12 cellular contexts compared by ENCODE assay signal in genomic region chr15:58440922-58441321, GRCh38. TPM values are rescaled to one million over a fixed set of nuclear protein-coding genes. Genes with fewer than 3 reads are reported as not detected.
DNase-seq lines count a peak whose midpoint lies in the region; ATAC-seq and TF ChIP-seq lines count a peak whose summit lies in the region.
"Had no signal": no experiment of that assay in that cellular context is flagged by ENCODE, and none has a peak within 500 bp of the region (broad histone marks: within the 10 kb centered on the region; RNA-seq: fewer than 3 reads in every experiment).

No MANE protein-coding gene starts in this region.

- no peaks in the 10 kb centered on the region for H3K36me3 ChIP-seq in upper lobe of right lung

- intact Hi-C loops in Right ventricle myocardium superior (cut with DNase I) (no loop called here), left ventricle myocardium superior (cut with micrococcal nuclease) (loop anchor here (10.0 kb wide), 1 partner anchor 166 kb away; no protein-coding TSS in a partner anchor), upper lobe of right lung (cut with DNase I) (no loop called here)

- H3K4me3 ChIP-seq in upper lobe of right lung, result no peak overlapping the region

- H3K27me3 Mint-ChIP-seq in central memory CD8-positive, alpha-beta T cell, result no peaks in the 10 kb centered on the region
- H3K27me3 Mint-ChIP-seq: activated naive CD4-positive, alpha-beta T cell treated with anti-CD3 and anti-CD28 coated beads, Interleukin-2, amount 50 U/mL, for 24 hours; B cell had no signal

- DNase-seq in Right ventricle myocardium superior (no peak), left ventricle myocardium superior (no peak), mesenteric fat pad (ENCODE audit: low spot score) (peak; percentile 26), upper lobe of right lung (peak; percentile 76), dermis blood vessel endothelial cell (no peak), AML-193 (lab: John Stamatoyannopoulos, UW) (no peak), H4 (ENCODE audit: low spot score) (no peak)
- no peak for DNase-seq in central memory CD8-positive, alpha-beta T cell (ENCODE audit: low spot score in 2 of 2)
- DNase-seq: foreskin melanocyte, NCI-H1694 had no signal

- TF ChIP-seq CTCF in upper lobe of right lung (IDR thresholded peaks at IDR 0.05), result no peak

- H3K4me1 ChIP-seq in upper lobe of right lung, result peaks cover 16% of the 10 kb centered on the region

- no peaks in the 10 kb centered on the region for H3K27me3 ChIP-seq in upper lobe of right lung

- peaks cover 23% of the 10 kb centered on the region for H3K4me1 Mint-ChIP-seq in central memory CD8-positive, alpha-beta T cell
- H3K4me1 Mint-ChIP-seq: B cell had no signal

- H3K9me3 ChIP-seq in upper lobe of right lung, result no peaks in the 10 kb centered on the region

- ATAC-seq in Right ventricle myocardium superior (ENCODE audit: poor library complexity), result peak; percentile 3
- no peak for ATAC-seq in left ventricle myocardium superior
- ATAC-seq in central memory CD8-positive, alpha-beta T cell (replicated peaks; ENCODE audit: extremely low read depth, poor library complexity, severe bottlenecking), result no peak
- peak; percentile 73 for ATAC-seq in upper lobe of right lung

- H3K27ac ChIP-seq in upper lobe of right lung, result peak overlapping the region; percentile 13

- peaks cover 3% of the 10 kb centered on the region for H3K36me3 Mint-ChIP-seq in central memory CD8-positive, alpha-beta T cell (ENCODE audit: insufficient read depth)
- H3K36me3 Mint-ChIP-seq: activated naive CD4-positive, alpha-beta T cell treated with anti-CD3 and anti-CD28 coated beads, Interleukin-2, amount 50 U/mL, for 24 hours had no signal

- H3K27ac Mint-ChIP-seq in central memory CD8-positive, alpha-beta T cell (ENCODE audit: low read depth), result peak overlapping the region; percentile 44
- H3K27ac Mint-ChIP-seq: B cell had no signal

- no peak overlapping the region for H3K4me3 Mint-ChIP-seq in central memory CD8-positive, alpha-beta T cell
- H3K4me3 Mint-ChIP-seq: activated naive CD4-positive, alpha-beta T cell treated with anti-CD3 and anti-CD28 coated beads, Interleukin-2, amount 50 U/mL, for 24 hours; B cell had no signal

- H3K9me3 Mint-ChIP-seq in central memory CD8-positive, alpha-beta T cell, result no peaks in the 10 kb centered on the region
- H3K9me3 Mint-ChIP-seq: activated naive CD4-positive, alpha-beta T cell treated with anti-CD3 and anti-CD28 coated beads, Interleukin-2, amount 50 U/mL, for 24 hours had no signal

RNA-seq across cellular contexts. Expression of gene LIPC, which starts 9.1 kb away (rescaled TPM):
- total RNA-seq in Right ventricle myocardium superior (0.65 TPM), left ventricle myocardium superior (0.32 TPM), mesenteric fat pad (not detected), upper lobe of right lung (0.64 TPM), dermis blood vessel endothelial cell (0.14 and 0.34 TPM in 2 replicates)
- 0.43 and 1.6 TPM in 2 replicates for total RNA-seq in H4 (2014; rRNA removed; shearing (Covaris generic))
- total RNA-seq: B cell had no signal

Comparison
In these comparisons a context has a peak if more than half of its experiments do, and no peak if none do; other contexts are left out.
1. ATAC-seq: peak in Right ventricle myocardium superior (single experiment) and upper lobe of right lung (single experiment); none in left ventricle myocardium superior (single experiment) and central memory CD8-positive, alpha-beta T cell (single experiment).
2. DNase-seq: peak in mesenteric fat pad (single experiment) and upper lobe of right lung (single experiment); none in Right ventricle myocardium superior (single experiment), left ventricle myocardium superior (single experiment), central memory CD8-positive, alpha-beta T cell (0 of 2), dermis blood vessel endothelial cell (single experiment), AML-193 (0 of 2) and H4 (single experiment).